In the genomic region with DNA sequence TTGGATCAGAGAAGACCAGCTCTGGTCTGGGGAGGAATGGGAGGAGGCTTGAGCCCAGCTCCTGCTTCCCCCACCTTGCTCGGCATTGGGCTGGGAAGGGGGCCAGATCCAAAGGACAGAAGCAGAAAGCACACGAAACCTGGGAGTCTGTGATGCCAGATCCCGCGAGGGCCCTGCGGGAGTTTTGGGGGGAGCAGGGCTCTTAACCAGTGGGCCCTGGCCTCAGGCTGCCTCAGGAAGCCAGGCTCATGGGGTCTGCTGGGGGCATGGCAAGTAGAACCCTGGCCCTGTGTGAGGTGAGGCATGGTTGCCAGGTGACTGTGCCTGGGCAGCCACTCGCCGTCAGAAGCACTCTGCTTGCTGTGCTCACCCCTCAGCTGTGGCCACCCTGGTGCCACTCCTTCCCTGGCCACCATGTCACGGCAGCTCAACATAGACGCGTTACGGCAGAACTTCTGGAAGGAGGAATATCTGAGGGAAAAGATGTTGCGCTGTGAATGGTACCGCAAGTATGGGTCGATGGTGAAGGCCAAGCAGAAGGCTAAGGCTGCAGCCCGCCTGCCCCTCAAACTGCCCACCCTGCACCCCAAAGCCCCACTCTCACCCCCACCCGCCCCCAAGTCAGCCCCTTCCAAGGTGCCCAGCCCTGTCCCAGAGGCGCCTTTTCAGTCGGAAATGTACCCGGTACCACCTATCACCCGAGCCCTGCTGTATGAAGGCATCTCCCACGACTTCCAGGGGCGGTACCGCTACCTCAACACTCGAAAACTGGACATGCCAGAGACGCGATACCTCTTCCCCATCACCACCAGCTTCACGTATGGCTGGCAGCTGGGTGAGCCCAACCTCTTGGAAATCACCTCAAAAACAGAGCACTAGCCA, we compare ENCODE assay signal across 15 cellular contexts. TPM values are rescaled to one million over a fixed set of nuclear protein-coding genes. Genes with fewer than 3 reads are reported as not detected.
DNase-seq lines count a peak whose midpoint lies in the region; ATAC-seq and TF ChIP-seq lines count a peak whose summit lies in the region.
"Had no signal": no experiment of that assay in that cellular context is flagged by ENCODE, and none has a peak within 500 bp of the region (broad histone marks: within the 10 kb centered on the region; RNA-seq: fewer than 3 reads in every experiment).

No MANE protein-coding gene starts in this region.

- no peak overlapping the region for H3K4me3 ChIP-seq in mammary epithelial cell (replicated peaks in 1 of 3; ENCODE audit: insufficient read depth in 1 of 3, low read depth in 2 of 3, low read length in 3 of 3)

- in situ Hi-C loops in mammary epithelial cell (cut with MboI; ENCODE audit: low sequenced_read_pairs in 2 of 2) = no loop called here

- no peaks in the 10 kb centered on the region for H4K20me1 ChIP-seq in mammary epithelial cell (ENCODE audit: insufficient read depth, low read length)

- DNase-seq in MCF 10A (ENCODE audit: unreplicated experiment) (no peak), mammary epithelial cell (no peak), RWPE1 (ENCODE audit: low spot score) (no peak), endothelial cell (ENCODE audit: low spot score) (no peak), SW 1271 (lab: John Stamatoyannopoulos, UW) (no peak)
- no peak for DNase-seq in stimulated activated effector memory CD8-positive, alpha-beta T cell treated with anti-CD3 and anti-CD28 coated beads, Interleukin-12 subunit alpha, Interleukin-12 subunit beta, amount 100 ng/mL, for 72 hours (ENCODE audit: low spot score in 2 of 2)
- DNase-seq: DMS79 treated with DMSO at 0.1 percent for 48 hours, EL, KG1 had no signal

- no peaks in the 10 kb centered on the region for H3K9me3 Mint-ChIP-seq in MCF 10A (ENCODE audit: unreplicated experiment)
- no peaks in the 10 kb centered on the region for H3K9me3 Mint-ChIP-seq in endothelial cell (ENCODE audit: unreplicated experiment)
- H3K9me3 Mint-ChIP-seq in stimulated activated effector memory CD8-positive, alpha-beta T cell treated with anti-CD3 and anti-CD28 coated beads, Interleukin-12 subunit alpha, Interleukin-12 subunit beta, amount 100 ng/mL, for 72 hours = no peaks in the 10 kb centered on the region

- peaks cover 36% of the 10 kb centered on the region for H3K79me2 ChIP-seq in mammary epithelial cell (ENCODE audit: insufficient read depth, low read length)

- H3K4me1 Mint-ChIP-seq in MCF 10A (ENCODE audit: insufficient read depth, unreplicated experiment) (peaks cover 14% of the 10 kb centered on the region), endothelial cell (ENCODE audit: unreplicated experiment) (peaks cover 15% of the 10 kb centered on the region)
- peaks cover 37% of the 10 kb centered on the region for H3K4me1 Mint-ChIP-seq in stimulated activated effector memory CD8-positive, alpha-beta T cell treated with anti-CD3 and anti-CD28 coated beads, Interleukin-12 subunit alpha, Interleukin-12 subunit beta, amount 100 ng/mL, for 72 hours

- H3K27ac Mint-ChIP-seq in MCF 10A (ENCODE audit: low read depth, unreplicated experiment) (peak overlapping the region; percentile 32), endothelial cell (ENCODE audit: unreplicated experiment) (no peak overlapping the region)
- H3K27ac Mint-ChIP-seq in stimulated activated effector memory CD8-positive, alpha-beta T cell treated with anti-CD3 and anti-CD28 coated beads, Interleukin-12 subunit alpha, Interleukin-12 subunit beta, amount 100 ng/mL, for 72 hours = peak overlapping the region; percentile 56

- no peaks in the 10 kb centered on the region for H3K27me3 ChIP-seq in mammary epithelial cell (ENCODE audit: insufficient read depth, low read length)

- whole genome bisulfite sequencing in mammary epithelial cell (ENCODE audit: low coverage, missing lambda C conversion rate) = 91% methylated on average over 16 of the region's 27 CpGs

- intact Hi-C loops in MCF 10A (cut with micrococcal nuclease) = loop anchor here (10.0 kb wide), 1 partner anchor 131 kb away; the partner anchor contains the start of gene CALU
- intact Hi-C loops in mammary epithelial cell (cut with micrococcal nuclease) = no loop called here

- H3K9me3 ChIP-seq in mammary epithelial cell (replicated peaks; ENCODE audit: insufficient read depth, low read length) = no peaks in the 10 kb centered on the region

- POLR2A ChIA-PET in MCF 10A (lab: Yijun Ruan, JAX) (interaction anchor here (1.3 kb wide), 1 partner anchor 71 kb away, joined by 7 read pairs; the partner anchor contains the start of gene IRF5), RWPE1 (lab: Yijun Ruan, JAX; ENCODE audit: low non-redundant PET) (no interaction called here)

- H3K36me3 Mint-ChIP-seq in MCF 10A (ENCODE audit: insufficient read depth, unreplicated experiment) = peaks cover 6% of the 10 kb centered on the region
- peaks cover 14% of the 10 kb centered on the region for H3K36me3 Mint-ChIP-seq in endothelial cell (ENCODE audit: low read depth, unreplicated experiment)
- H3K36me3 Mint-ChIP-seq in stimulated activated effector memory CD8-positive, alpha-beta T cell treated with anti-CD3 and anti-CD28 coated beads, Interleukin-12 subunit alpha, Interleukin-12 subunit beta, amount 100 ng/mL, for 72 hours = peaks cover 30% of the 10 kb centered on the region

- CTCF ChIA-PET in MCF 10A (lab: Yijun Ruan, JAX) = interaction anchor here (1.3 to 3.8 kb wide), 2 partner anchors 13 to 17 kb away, joined by 7 to 20 read pairs; no protein-coding TSS in a partner anchor
- CTCF ChIA-PET in mammary epithelial cell (lab: Charles Lee; ENCODE audit: low non-redundant PET) = no interaction called here
- CTCF ChIA-PET in RWPE1 (lab: Yijun Ruan, JAX) = interaction anchor here (0.7 kb wide), 1 partner anchor 17 kb away, joined by 3 read pairs; no protein-coding TSS in a partner anchor

- peaks cover 23% of the 10 kb centered on the region for H3K4me1 ChIP-seq in mammary epithelial cell (ENCODE audit: insufficient read depth, low read length)

- H3K27ac ChIP-seq in mammary epithelial cell (ENCODE audit: insufficient read depth, low read depth, low read length) (no peak overlapping the region), RWPE1 (peak overlapping the region; percentile 71)
- H3K27ac ChIP-seq: HL-60 had no signal

- ATAC-seq in stimulated activated effector memory CD8-positive, alpha-beta T cell treated with anti-CD3 and anti-CD28 coated beads, Interleukin-12 subunit alpha, Interleukin-12 subunit beta, amount 100 ng/mL, for 72 hours = no peak
- no peak for ATAC-seq in GM21423 (IDR thresholded peaks at IDR 0.05; ENCODE audit: unreplicated experiment)
- no peak for ATAC-seq in HG02852 (IDR thresholded peaks at IDR 0.05; ENCODE audit: unreplicated experiment)

- H3K27me3 Mint-ChIP-seq in MCF 10A (ENCODE audit: insufficient read depth, unreplicated experiment) (no peaks in the 10 kb centered on the region), endothelial cell (ENCODE audit: unreplicated experiment) (peaks cover 30% of the 10 kb centered on the region)

- H3K4me3 Mint-ChIP-seq in MCF 10A (ENCODE audit: unreplicated experiment) (no peak overlapping the region), endothelial cell (ENCODE audit: unreplicated experiment) (peak overlapping the region; percentile 44)
- H3K4me3 Mint-ChIP-seq in stimulated activated effector memory CD8-positive, alpha-beta T cell treated with anti-CD3 and anti-CD28 coated beads, Interleukin-12 subunit alpha, Interleukin-12 subunit beta, amount 100 ng/mL, for 72 hours = no peak overlapping the region
- H3K4me3 Mint-ChIP-seq: CD14-positive monocyte had no signal

- TF ChIP-seq CTCF in MCF 10A (IDR thresholded peaks at IDR 0.05; ENCODE audit: unreplicated experiment) = no peak
- TF ChIP-seq CTCF in mammary epithelial cell (conservative IDR thresholded peaks at IDR 0.05 in 1 of 2, IDR thresholded peaks at IDR 0.05 in 1 of 2; ENCODE audit: extremely low read depth in 1 of 2, insufficient read depth in 1 of 2, low read depth in 1 of 2, low read length in 2 of 2) = no peak
- no peak for TF ChIP-seq CTCF in RWPE1 (conservative IDR thresholded peaks at IDR 0.05; ENCODE audit: low read depth)
- no peak for TF ChIP-seq CTCF in endothelial cell (IDR thresholded peaks at IDR 0.05; ENCODE audit: unreplicated experiment)

- no TSS peak for BruUV-seq in MCF 10A (replicated peaks; lab: Mats Ljungman, UMichigan)
- no TSS peak for BruUV-seq in mammary epithelial cell (replicated peaks; lab: Mats Ljungman, UMichigan)

- peaks cover 3% of the 10 kb centered on the region for H3K36me3 ChIP-seq in mammary epithelial cell (ENCODE audit: insufficient read depth, low read length)

- dilution Hi-C loops in mammary epithelial cell (cut with HindIII; ENCODE audit: low sequenced_read_pairs) = no loop called here

- H3K4me2 ChIP-seq in mammary epithelial cell (ENCODE audit: insufficient read depth, low read depth, low read length) = no peak overlapping the region

- H3K9ac ChIP-seq in mammary epithelial cell (ENCODE audit: insufficient read depth, low read length) = no peak overlapping the region

- no peak overlapping the region for H2AFZ ChIP-seq in mammary epithelial cell (ENCODE audit: low read depth, low read length)

RNA-seq across cellular contexts. Expression of gene ATP6V1F, which starts 3.6 kb away (rescaled TPM):
- 125 and 152 TPM in 2 replicates for total RNA-seq in MCF 10A (2022)
- 100 to 1,000 TPM in 1 of 2 donors, 10 to 100 TPM in 1; 83.7 to 171 TPM for total RNA-seq in mammary epithelial cell
- polyA plus RNA-seq in mammary epithelial cell = 304 TPM
- polyA minus RNA-seq in mammary epithelial cell = 81.7 TPM
- 132 TPM for total RNA-seq in endothelial cell (ENCODE audit: unreplicated experiment)

RNA-seq across cellular contexts. Expression of gene FLNC, which starts 36.0 kb away (rescaled TPM):
- 0.28 and 0.44 TPM in 2 replicates for total RNA-seq in MCF 10A (2022)
- total RNA-seq in mammary epithelial cell = 1 to 10 TPM; 1.8 to 1.9 TPM
- polyA plus RNA-seq in mammary epithelial cell = 0.03 TPM
- 0.52 TPM for polyA minus RNA-seq in mammary epithelial cell
- 7.7 TPM for total RNA-seq in endothelial cell (ENCODE audit: unreplicated experiment)
- polyA plus RNA-seq: CD14-positive monocyte had no signal

RNA-seq across cellular contexts. Expression of gene KCP, which starts 44.3 kb away (rescaled TPM):
- total RNA-seq in MCF 10A (2022) (0.42 and 0.68 TPM in 2 replicates), mammary epithelial cell (under 1 TPM in 1 of 2 donors, not detected in 1; 0.50 TPM), endothelial cell (ENCODE audit: unreplicated experiment) (4.3 TPM)
- polyA plus RNA-seq in mammary epithelial cell = 0.20 TPM
- polyA minus RNA-seq in mammary epithelial cell = not detected
- total RNA-seq: A673 had no signal
- polyA plus RNA-seq: BJ had no signal
